13 cellular contexts compared by ENCODE assay signal in genomic region chr4:48588230-48588943, GRCh38.
DNase-seq lines count a peak whose midpoint lies in the region; ATAC-seq and TF ChIP-seq lines count a peak whose summit lies in the region.
"Had no signal": no experiment of that assay in that cellular context is flagged by ENCODE, and none has a peak within 500 bp of the region (broad histone marks: within the 10 kb centered on the region; RNA-seq: fewer than 3 reads in every experiment).

No MANE protein-coding gene starts in this region.

- H3K27me3 ChIP-seq in CD4-positive, alpha-beta T cell (ENCODE audit: control insufficient read depth, insufficient read depth, low read length) = no peaks in the 10 kb centered on the region
- no peaks in the 10 kb centered on the region for H3K27me3 ChIP-seq in GM23248 (replicated peaks; ENCODE audit: insufficient read depth)
- H3K27me3 ChIP-seq: right lobe of liver had no signal

- CTCF ChIA-PET in CD4-positive, alpha-beta T cell (lab: Charles Lee) = no interaction called here

- H3K27ac Mint-ChIP-seq in CD4-positive, alpha-beta T cell = peak overlapping the region; percentile 70
- peak overlapping the region; percentile 24 for H3K27ac Mint-ChIP-seq in activated T-helper 2 cell treated with anti-CD3 and anti-CD28 coated beads, Interferon-gamma antibody, Interleukin-2, Interleukin-4, amounts not matched to agents 10 μg/mL and 5 μg/mL and 100 μg/mL, durations not matched to agents 14 hours and 24 hours and 36 hours

- POLR2A ChIA-PET in CD4-positive, alpha-beta T cell (lab: Charles Lee) = no interaction called here

- no peak overlapping the region for H3K4me2 ChIP-seq in GM23248 (ENCODE audit: unreplicated experiment)

- H3K36me3 Mint-ChIP-seq in CD4-positive, alpha-beta T cell (ENCODE audit: low read depth) = peaks cover 83% of the 10 kb centered on the region
- peaks cover 59% of the 10 kb centered on the region for H3K36me3 Mint-ChIP-seq in activated T-helper 2 cell treated with anti-CD3 and anti-CD28 coated beads, Interferon-gamma antibody, Interleukin-2, Interleukin-4, amounts not matched to agents 10 μg/mL and 5 μg/mL and 100 μg/mL, durations not matched to agents 14 hours and 24 hours and 36 hours (ENCODE audit: low read depth)

- no peak overlapping the region for H3K4me3 Mint-ChIP-seq in CD4-positive, alpha-beta T cell
- no peak overlapping the region for H3K4me3 Mint-ChIP-seq in activated T-helper 2 cell treated with anti-CD3 and anti-CD28 coated beads, Interferon-gamma antibody, Interleukin-2, Interleukin-4, amounts not matched to agents 10 μg/mL and 5 μg/mL and 100 μg/mL, durations not matched to agents 14 hours and 24 hours and 36 hours (ENCODE audit: low read depth)

- in situ Hi-C loops in GM23248 (cut with MboI) = loop anchor here (25.0 kb wide), 1 partner anchor 199 kb away; the partner anchor contains the start of gene FRYL

- H3K9me2 ChIP-seq in GM23248 (ENCODE audit: insufficient read depth) = no peaks in the 10 kb centered on the region

- ATAC-seq in CD4-positive, alpha-beta T cell (ENCODE audit: poor library complexity) = no peak
- ATAC-seq in left colon (peak; percentile 74), HG03469 (IDR thresholded peaks at IDR 0.05; ENCODE audit: unreplicated experiment) (no peak), HG03135 (IDR thresholded peaks at IDR 0.05; ENCODE audit: unreplicated experiment) (no peak)
- ATAC-seq: right lobe of liver had no signal

- 0 out of 2 replicates have a peak, but pooled peaks cover 19% of the 10 kb centered on the region for H3K36me3 ChIP-seq in GM23248 (ENCODE audit: low read depth)

- no peaks in the 10 kb centered on the region for H3K9me3 Mint-ChIP-seq in CD4-positive, alpha-beta T cell
- H3K9me3 Mint-ChIP-seq in activated T-helper 2 cell treated with anti-CD3 and anti-CD28 coated beads, Interferon-gamma antibody, Interleukin-2, Interleukin-4, amounts not matched to agents 10 μg/mL and 5 μg/mL and 100 μg/mL, durations not matched to agents 14 hours and 24 hours and 36 hours = no peaks in the 10 kb centered on the region

- H3K79me2 ChIP-seq in GM23248 (ENCODE audit: insufficient read depth) = no peaks in the 10 kb centered on the region

- no peaks in the 10 kb centered on the region for H4K20me1 ChIP-seq in GM23248 (ENCODE audit: insufficient read depth)

- H3K4me1 ChIP-seq in GM23248 (ENCODE audit: insufficient read depth) = no peaks in the 10 kb centered on the region
- H3K4me1 ChIP-seq: right lobe of liver had no signal

- no peaks in the 10 kb centered on the region for H3K9me3 ChIP-seq in CD4-positive, alpha-beta T cell (ENCODE audit: control insufficient read depth, low read length)
- no peaks in the 10 kb centered on the region for H3K9me3 ChIP-seq in GM23248 (ENCODE audit: low read depth)
- H3K9me3 ChIP-seq: right lobe of liver had no signal

- whole genome bisulfite sequencing in GM23248 (ENCODE audit: low coverage in 1 of 2, low lambda C conversion rate in 2 of 2, missing lambda C conversion rate in 2 of 2), 2 experiments = 34 to 38% methylated on average over 3 of the region's 3 CpGs

- no peak overlapping the region for H3K27ac ChIP-seq in CD4-positive, alpha-beta T cell (ENCODE audit: low read depth, low read length)
- no peak overlapping the region for H3K27ac ChIP-seq in GM23248
- H3K27ac ChIP-seq: right lobe of liver had no signal

- 0 out of 2 replicates have a peak, but pooled peaks cover 4% of the 10 kb centered on the region for H3F3A ChIP-seq in GM23248 (ENCODE audit: insufficient read depth)

- intact Hi-C loops in CD4-positive, alpha-beta T cell (cut with DNase I, micrococcal nuclease) = no loop called here
- intact Hi-C loops in activated T-helper 2 cell treated with anti-CD3 and anti-CD28 coated beads, Interferon-gamma antibody, Interleukin-2, Interleukin-4, amounts not matched to agents 10 μg/mL and 5 μg/mL and 100 μg/mL, durations not matched to agents 14 hours and 24 hours and 36 hours (cut with micrococcal nuclease) = no loop called here
- intact Hi-C loops in left colon (cut with DNase I, micrococcal nuclease) = loop anchor here in 1 of 2 donors (10.0 kb wide), 1 partner anchor 86 kb away; no protein-coding TSS in a partner anchor

- H3K27me3 Mint-ChIP-seq in CD4-positive, alpha-beta T cell = no peaks in the 10 kb centered on the region
- no peaks in the 10 kb centered on the region for H3K27me3 Mint-ChIP-seq in activated T-helper 2 cell treated with anti-CD3 and anti-CD28 coated beads, Interferon-gamma antibody, Interleukin-2, Interleukin-4, amounts not matched to agents 10 μg/mL and 5 μg/mL and 100 μg/mL, durations not matched to agents 14 hours and 24 hours and 36 hours (ENCODE audit: low read depth)

- H3K9ac ChIP-seq in GM23248 = no peak overlapping the region

- H2AFZ ChIP-seq in GM23248 = no peak overlapping the region

- peaks cover 5% of the 10 kb centered on the region for H3K4me1 Mint-ChIP-seq in CD4-positive, alpha-beta T cell (ENCODE audit: low read depth)
- H3K4me1 Mint-ChIP-seq in activated T-helper 2 cell treated with anti-CD3 and anti-CD28 coated beads, Interferon-gamma antibody, Interleukin-2, Interleukin-4, amounts not matched to agents 10 μg/mL and 5 μg/mL and 100 μg/mL, durations not matched to agents 14 hours and 24 hours and 36 hours (ENCODE audit: low read depth) = peaks cover 12% of the 10 kb centered on the region

- no peak for TF ChIP-seq CTCF in CD4-positive, alpha-beta T cell (IDR thresholded peaks at IDR 0.05)

- DNase-seq in CD4-positive, alpha-beta T cell = no peak
- DNase-seq in GM23248 (peak; percentile 32), left colon (no peak), amygdala (lab: John Stamatoyannopoulos, UW) (no peak), AG20443 (ENCODE audit: low spot score) (no peak)
- no peak for DNase-seq in activated T-helper 2 cell treated with anti-CD3 and anti-CD28 coated beads, Interferon-gamma antibody, Interleukin-2, Interleukin-4, amounts not matched to agents 10 μg/mL and 5 μg/mL and 100 μg/mL, durations not matched to agents 14 hours and 24 hours and 36 hours (ENCODE audit: low spot score)
- DNase-seq: activated gamma-delta T cell; NCI-H1436; right lobe of liver; stimulated activated CD4-positive, alpha-beta T cell treated with anti-CD3 and anti-CD28 coated beads, Interleukin-4, amount 100 ng/mL, for 4 hours; stimulated activated naive CD4-positive, alpha-beta T cell treated with Interleukin-2 at 50 U/mL for 16 hours had no signal

- H3K4me3 ChIP-seq in GM23248 = no peak overlapping the region
- H3K4me3 ChIP-seq: right lobe of liver had no signal
